ENCODE assay signal across 8 cellular contexts in the genomic region with DNA sequence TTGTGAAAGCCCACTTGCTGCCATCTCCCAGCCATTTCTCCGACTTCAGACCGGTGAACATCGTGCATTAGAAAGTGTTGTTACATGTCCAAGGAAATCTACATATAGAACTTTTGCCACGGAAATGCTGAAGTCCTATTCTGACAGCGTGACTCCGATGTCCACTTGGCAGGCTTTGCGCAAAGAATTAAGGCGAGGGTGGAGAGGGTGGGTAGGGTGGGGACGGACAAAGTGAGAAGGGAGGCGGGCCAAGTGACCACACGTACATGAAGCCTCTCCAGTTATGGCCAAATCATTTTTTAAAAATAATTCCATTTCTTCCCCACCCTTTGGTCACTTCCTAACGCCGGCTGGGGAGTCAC. TPM values are rescaled to one million over a fixed set of nuclear protein-coding genes. Genes with fewer than 3 reads are reported as not detected.
DNase-seq lines count a peak whose midpoint lies in the region; FAIRE-seq and TF ChIP-seq lines count a peak whose summit lies in the region.

No MANE protein-coding gene starts in this region.

- H3K4me1 Mint-ChIP-seq in Caco-2 (ENCODE audit: low read depth, unreplicated experiment) = peaks cover 19% of the 10 kb centered on the region
- H3K4me1 Mint-ChIP-seq in endodermal cell = peaks cover 5% of the 10 kb centered on the region

- no peaks in the 10 kb centered on the region for H3K36me3 Mint-ChIP-seq in Caco-2 (ENCODE audit: insufficient read depth, unreplicated experiment)
- peaks cover 6% of the 10 kb centered on the region for H3K36me3 Mint-ChIP-seq in endodermal cell (ENCODE audit: low read depth)

- no peak overlapping the region for H3K9ac ChIP-seq in endodermal cell (ENCODE audit: extremely low read depth, low read length, poor library complexity, severe bottlenecking)

- H3K4me1 ChIP-seq in Caco-2 (0 out of 2 replicates have a peak, but pooled peaks cover 4% of the 10 kb centered on the region), endodermal cell (ENCODE audit: control insufficient read depth, insufficient read depth, low read length) (no peaks in the 10 kb centered on the region), neutrophil (ENCODE audit: control insufficient read depth in 1 of 2, insufficient read depth in 1 of 2, low read depth in 1 of 2, low read length in 1 of 2) (peaks cover 14 to 15% of the 10 kb centered on the region in 2 experiments)

- DNase-seq in Caco-2 = no peak
- no peak for DNase-seq in NB4 (ENCODE audit: low read depth)
- no peak for DNase-seq in endodermal cell
- no peak for DNase-seq in stimulated activated CD4-positive, alpha-beta T cell treated with anti-CD3 and anti-CD28 coated beads, Interleukin-2, amount 100 ng/mL, for 24 hours
- DNase-seq in NCI-H2107 (lab: John Stamatoyannopoulos, UW) = no peak
- no peak for DNase-seq in stimulated activated CD4-positive, alpha-beta T cell treated with anti-CD3 and anti-CD28 coated beads, Interleukin-2, amount 100 ng/mL, for 48 hours
- DNase-seq in urothelium cell line (ENCODE audit: low spot score) = no peak

- TF ChIP-seq POLR2A in NB4 (IDR thresholded peaks at IDR 0.05; ENCODE audit: extremely low read depth, insufficient read length) = no peak

- no peaks in the 10 kb centered on the region for H3K9me3 ChIP-seq in Caco-2
- H3K9me3 ChIP-seq in endodermal cell (ENCODE audit: control insufficient read depth, low read length) = no peaks in the 10 kb centered on the region
- H3K9me3 ChIP-seq in neutrophil = no peaks in the 10 kb centered on the region

- CTCF ChIA-PET in Caco-2 (lab: Charles Lee) = interaction anchor here (0.6 to 3.0 kb wide), 9 partner anchors 11 to 205 kb away, joined by 3 to 25 read pairs (median 5); a partner anchor contains a TSS

- TF ChIP-seq CTCF in Caco-2 (IDR thresholded peaks at IDR 0.05; ENCODE audit: insufficient read depth in 1 of 2, low read depth in 1 of 2, low read length in 1 of 2, severe bottlenecking in 1 of 2, unreplicated experiment in 1 of 2) = no peak
- no peak for TF ChIP-seq CTCF in NB4 (IDR thresholded peaks at IDR 0.05; ENCODE audit: low read depth, low read length)
- TF ChIP-seq CTCF in endodermal cell (conservative IDR thresholded peaks at IDR 0.05) = no peak
- no peak for TF ChIP-seq CTCF in neutrophil (IDR thresholded peaks at IDR 0.05)

- intact Hi-C loops in Caco-2 (cut with micrococcal nuclease; ENCODE audit: unreplicated experiment) = loop anchor here (1.0 kb wide), 4 partner anchors 42 to 188 kb away; a partner anchor contains a TSS

- H3K27me3 Mint-ChIP-seq in Caco-2 (ENCODE audit: insufficient read depth, unreplicated experiment) = peaks cover 8% of the 10 kb centered on the region
- peaks cover 45% of the 10 kb centered on the region for H3K27me3 Mint-ChIP-seq in endodermal cell (ENCODE audit: insufficient read depth)

- no peak overlapping the region for H3K27ac ChIP-seq in endodermal cell (ENCODE audit: low read depth, low read length)
- H3K27ac ChIP-seq in neutrophil = no peak overlapping the region

- H3K9me3 Mint-ChIP-seq in Caco-2 (ENCODE audit: unreplicated experiment) (no peaks in the 10 kb centered on the region), endodermal cell (no peaks in the 10 kb centered on the region)

- H3K4me3 ChIP-seq in Caco-2 (ENCODE audit: low read depth, low read length) = peak overlapping the region; percentile 76
- peak overlapping the region; percentile 66 for H3K4me3 ChIP-seq in NB4 (ENCODE audit: low read depth, low read length)
- H3K4me3 ChIP-seq in endodermal cell (ENCODE audit: low read length) = peak overlapping the region; percentile 84
- H3K4me3 ChIP-seq in neutrophil (ENCODE audit: low read depth in 1 of 2, low read length in 1 of 2) = peak overlapping the region; percentile 66 to 78

- H3K27me3 ChIP-seq in Caco-2 (replicated peaks; ENCODE audit: control insufficient read depth, insufficient read depth, low read length) = no peaks in the 10 kb centered on the region
- peaks cover 43% of the 10 kb centered on the region for H3K27me3 ChIP-seq in endodermal cell (ENCODE audit: control insufficient read depth, insufficient read depth, low read length, poor library complexity, severe bottlenecking)
- H3K27me3 ChIP-seq in neutrophil = peaks cover 49% of the 10 kb centered on the region

- H3K27ac Mint-ChIP-seq in Caco-2 (ENCODE audit: unreplicated experiment) (no peak overlapping the region), endodermal cell (no peak overlapping the region)

- H3K4me3 Mint-ChIP-seq in Caco-2 (ENCODE audit: unreplicated experiment) = peak overlapping the region; percentile 83
- peak overlapping the region; percentile 80 for H3K4me3 Mint-ChIP-seq in endodermal cell

- H3K36me3 ChIP-seq in Caco-2 (ENCODE audit: control insufficient read depth, insufficient read depth, low read length) = no peaks in the 10 kb centered on the region
- no peaks in the 10 kb centered on the region for H3K36me3 ChIP-seq in endodermal cell (ENCODE audit: control insufficient read depth, insufficient read depth, low read length)
- no peaks in the 10 kb centered on the region for H3K36me3 ChIP-seq in neutrophil

- WGBS in endodermal cell (ENCODE audit: insufficient coverage in 1 of 2, insufficient read length in 1 of 2), 2 experiments = 8 to 13% methylated on average over 3 to 12 of the region's 13 CpGs

- BruUV-seq in Caco-2 (replicated peaks; lab: Mats Ljungman, UMichigan) = no TSS peak

- FAIRE-seq in urothelium cell line (lab: Jason Lieb, UNC) = no peak

- POLR2A ChIA-PET in Caco-2 (lab: Charles Lee) = interaction anchor here (0.7 to 1.9 kb wide), 4 partner anchors 10 to 167 kb away, joined by 4 to 9 read pairs (median 6); a partner anchor contains a TSS

RNA-seq across cellular contexts. Expression of a gene that starts 0.5 kb away (rescaled TPM):
- 51.1 and 54.7 TPM in 2 replicates for total RNA-seq in Caco-2 (2022)
- total RNA-seq in endodermal cell = 10 to 100 TPM; 33.6 to 52.8 TPM
- 30.7 TPM for polyA plus RNA-seq in endodermal cell (2013, experiment 1 of 2)
- 29.7 TPM for polyA plus RNA-seq in endodermal cell (2013, experiment 2 of 2)
